In genomic region chr2:207599641-207600040, GRCh38 we compare ENCODE assay signal across 19 cellular contexts.
"Had no signal": no experiment of that assay in that cellular context is flagged by ENCODE, and none has a peak within 500 bp of the region (broad histone marks: within the 10 kb centered on the region; RNA-seq: fewer than 3 reads in every experiment).

No MANE protein-coding gene starts in this region.

- H3K27ac Mint-ChIP-seq: activated CD4-positive, alpha-beta T cell treated with anti-CD3 and anti-CD28 coated beads, Interleukin-2, amount 10 ng/mL, durations not matched to agents 24 days and 14 days had no signal

- H3K27ac ChIP-seq: cardiac muscle cell, left ventricle myocardium inferior, prostate gland, transverse colon had no signal

- H3K27me3 Mint-ChIP-seq: activated CD4-positive, alpha-beta T cell treated with anti-CD3 and anti-CD28 coated beads, Interleukin-2, amount 10 ng/mL, durations not matched to agents 24 days and 14 days; memory B cell; natural killer cell treated with Interleukin-12 subunit alpha and Interleukin-12 subunit beta and Interleukin-15 and Interleukin-18, amount 100 ng/mL, for 72 hours had no signal

- H3K4me3 ChIP-seq: cardiac muscle cell, left ventricle myocardium inferior, prostate gland, transverse colon had no signal

- ATAC-seq: natural killer cell treated with Interleukin-12 subunit alpha and Interleukin-12 subunit beta and Interleukin-15 and Interleukin-18, amount 100 ng/mL, for 72 hours; right cardiac atrium; stimulated activated naive CD8-positive, alpha-beta T cell treated with anti-CD3 and anti-CD28 coated beads, Interleukin-15, Interleukin-2, amounts not matched to agents 100 U/mL and 50 U/mL, for 24 hours had no signal

- H3K27me3 ChIP-seq: cardiac muscle cell, transverse colon had no signal

- H3K4me3 Mint-ChIP-seq: activated CD4-positive, alpha-beta T cell treated with anti-CD3 and anti-CD28 coated beads, Interleukin-2, amount 10 ng/mL, durations not matched to agents 24 days and 14 days; memory B cell; natural killer cell treated with Interleukin-12 subunit alpha and Interleukin-12 subunit beta and Interleukin-15 and Interleukin-18, amount 100 ng/mL, for 72 hours had no signal

- H3K4me1 ChIP-seq: prostate gland, transverse colon had no signal

- H3K9me3 Mint-ChIP-seq: activated CD4-positive, alpha-beta T cell treated with anti-CD3 and anti-CD28 coated beads, Interleukin-2, amount 10 ng/mL, durations not matched to agents 24 days and 14 days; memory B cell; natural killer cell treated with Interleukin-12 subunit alpha and Interleukin-12 subunit beta and Interleukin-15 and Interleukin-18, amount 100 ng/mL, for 72 hours had no signal

- DNase-seq: activated CD4-positive, alpha-beta T cell treated with anti-CD3 and anti-CD28 coated beads, Interleukin-2, amount 10 ng/mL, durations not matched to agents 24 days and 14 days; activated CD4-positive, CD25-positive, alpha-beta regulatory T cell; activated CD8-positive, alpha-beta memory T cell treated with anti-CD3 and anti-CD28 coated beads for 24 hours; activated naive CD4-positive, alpha-beta T cell; foreskin fibroblast; hypothalamus; left ventricle myocardium inferior; nucleus accumbens; right cardiac atrium; small intestine; stimulated activated CD4-positive, alpha-beta T cell treated with anti-CD3 and anti-CD28 coated beads, Interleukin-4, amount 100 ng/mL, for 4 hours; stimulated activated CD8-positive, alpha-beta memory T cell treated with anti-CD3 and anti-CD28 coated beads, Interleukin-4, amount 100 ng/mL, for 48 hours; stimulated activated naive CD8-positive, alpha-beta T cell treated with anti-CD3 and anti-CD28 coated beads, Interleukin-15, Interleukin-2, amounts not matched to agents 100 U/mL and 50 U/mL, for 24 hours; T-helper 2 cell; transverse colon had no signal

- H3K9me3 ChIP-seq: left ventricle myocardium inferior, prostate gland, transverse colon had no signal

- H3K36me3 ChIP-seq: prostate gland had no signal
